19 cellular contexts compared by ENCODE assay signal in genomic region chr13:76693086-76693485, GRCh38.
DNase-seq lines count a peak whose midpoint lies in the region; ATAC-seq and TF ChIP-seq lines count a peak whose summit lies in the region.
"Had no signal": no experiment of that assay in that cellular context is flagged by ENCODE, and none has a peak within 500 bp of the region (broad histone marks: within the 10 kb centered on the region; RNA-seq: fewer than 3 reads in every experiment).

No MANE protein-coding gene starts in this region.

- no peak overlapping the region for H3K4me3 Mint-ChIP-seq in immature natural killer cell
- H3K4me3 Mint-ChIP-seq: B cell; CD4-positive, alpha-beta T cell; CD8-positive, alpha-beta T cell had no signal

- DNase-seq in ELR (ENCODE audit: low read depth), result peak; percentile 58
- peak; percentile 31 for DNase-seq in MG63
- DNase-seq in dermis blood vessel endothelial cell, result peak; percentile 33
- DNase-seq in iris pigment epithelial cell (ENCODE audit: low read depth), result peak; percentile 40
- DNase-seq in omental fat pad (ENCODE audit: low spot score), result no peak
- no peak for DNase-seq in NCI-H345 (lab: John Stamatoyannopoulos, UW)
- no peak for DNase-seq in immature natural killer cell
- DNase-seq: AML-193; Caco-2; Calu3; CD4-positive, alpha-beta T cell; CD8-positive, alpha-beta T cell; DMS79 treated with DMSO at 0.1 percent for 48 hours; GDM1 had no signal

- no peak overlapping the region for H3K27ac Mint-ChIP-seq in immature natural killer cell
- H3K27ac Mint-ChIP-seq: B cell; CD4-positive, alpha-beta T cell; CD8-positive, alpha-beta T cell had no signal

- no peaks in the 10 kb centered on the region for H3K4me1 Mint-ChIP-seq in immature natural killer cell
- H3K4me1 Mint-ChIP-seq: B cell had no signal

- H3K4me3 ChIP-seq in MG63, result no peak overlapping the region
- H3K4me3 ChIP-seq: A549; BLaER1 treated with 17β-estradiol and CSF1 and Interleukin-3, amounts not matched to agents 10 nM and 100 nM; GM12878 had no signal

- no peaks in the 10 kb centered on the region for H3K9me3 ChIP-seq in MG63
- H3K9me3 ChIP-seq: A549, Caco-2 had no signal

- H3K9me3 Mint-ChIP-seq in immature natural killer cell, result peaks cover 0 to 4% (median 0%) of the 10 kb centered on the region in 6 donors
- H3K9me3 Mint-ChIP-seq: CD4-positive, alpha-beta T cell; CD8-positive, alpha-beta T cell had no signal

- no peak for TF ChIP-seq CTCF in omental fat pad (IDR thresholded peaks at IDR 0.05)

- ATAC-seq in omental fat pad (ENCODE audit: low FRiP score), result no peak
- no peak for ATAC-seq in HG03457 (IDR thresholded peaks at IDR 0.05; ENCODE audit: unreplicated experiment)
- ATAC-seq: A549; CD8-positive, alpha-beta T cell; GM12878 had no signal

- H3K27me3 Mint-ChIP-seq in immature natural killer cell (ENCODE audit: low read depth in 3 of 3), result peaks cover 0 to 1% (median 0%) of the 10 kb centered on the region in 3 donors

- no peaks in the 10 kb centered on the region for H3K27me3 ChIP-seq in MG63
- H3K27me3 ChIP-seq: BLaER1 treated with 17β-estradiol and CSF1 and Interleukin-3, amounts not matched to agents 10 nM and 100 nM had no signal

- no peaks in the 10 kb centered on the region for H3K36me3 ChIP-seq in MG63
- H3K36me3 ChIP-seq: BLaER1 treated with 17β-estradiol and CSF1 and Interleukin-3, amounts not matched to agents 10 nM and 100 nM had no signal

- no peaks in the 10 kb centered on the region for H3K36me3 Mint-ChIP-seq in immature natural killer cell
- H3K36me3 Mint-ChIP-seq: CD8-positive, alpha-beta T cell had no signal

Comparison
In these comparisons a context has a peak if more than half of its experiments do, and no peak if none do; other contexts are left out.
1. DNase-seq: peak in ELR (single experiment), MG63 (single experiment), dermis blood vessel endothelial cell (single experiment) and iris pigment epithelial cell (single experiment); none in omental fat pad (single experiment), NCI-H345 (single experiment) and immature natural killer cell (0 of 3).